Comparison of ENCODE assay signal across 24 cellular contexts in genomic region chr1:224264321-224264720, GRCh38.
"Had no signal": no experiment of that assay in that cellular context is flagged by ENCODE, and none has a peak within 500 bp of the region (broad histone marks: within the 10 kb centered on the region; RNA-seq: fewer than 3 reads in every experiment).

No MANE protein-coding gene starts in this region.

- H3K9ac ChIP-seq: neural progenitor cell had no signal

- H3K4me2 ChIP-seq: hepatocyte, neural progenitor cell had no signal

- H3K4me1 ChIP-seq: breast epithelium, colonic mucosa, gastrocnemius medialis, neural progenitor cell, right lobe of liver had no signal

- H3K27me3 ChIP-seq: breast epithelium, colonic mucosa, gastrocnemius medialis, hepatocyte, neural progenitor cell, right lobe of liver had no signal

- H2AFZ ChIP-seq: hepatocyte, neural progenitor cell had no signal

- DNase-seq: activated CD4-positive, alpha-beta T cell treated with anti-CD3 and anti-CD28 coated beads for 48 hours; activated CD4-positive, alpha-beta T cell treated with anti-CD3 and anti-CD28 coated beads, Interleukin-2, amount 50 U/mL, for 48 hours; activated CD8-positive, alpha-beta memory T cell treated with anti-CD3 and anti-CD28 coated beads for 24 hours; activated gamma-delta T cell treated with Interleukin-2 at 50 U/mL for 16 hours; activated naive CD4-positive, alpha-beta T cell treated with anti-CD3 and anti-CD28 coated beads, Interleukin-2, amount 50 U/mL, for 16 hours; activated T-cell treated with anti-CD3 and anti-CD28 coated beads, Interleukin-2, amount 50 U/mL, for 1 hour; amygdala; colonic mucosa; effector CD8-positive, alpha-beta T cell; gastrocnemius medialis; glutamatergic neuron; left cardiac atrium; mammary epithelial cell; naive thymus-derived CD4-positive, alpha-beta T cell; occipital lobe; right lobe of liver; stimulated activated CD4-positive, alpha-beta T cell treated with anti-CD3 and anti-CD28 coated beads, Interleukin-2, amount 100 ng/mL, for 48 hours; trophoblast cell had no signal

- H3K27ac ChIP-seq: breast epithelium, colonic mucosa, gastrocnemius medialis, hepatocyte, neural progenitor cell, right lobe of liver, thoracic aorta, VCaP had no signal

- H3K4me3 ChIP-seq: breast epithelium, colonic mucosa, gastrocnemius medialis, hepatocyte, neural progenitor cell, right lobe of liver, thoracic aorta had no signal

- H3K9me3 ChIP-seq: breast epithelium, colonic mucosa, gastrocnemius medialis, right lobe of liver, thoracic aorta had no signal

- ATAC-seq: activated CD4-positive, CD25-positive, alpha-beta regulatory T cell treated with anti-CD3 and anti-CD28 coated beads, Interleukin-2, amount 50 U/mL, for 24 hours; gastrocnemius medialis; left cardiac atrium; naive thymus-derived CD4-positive, alpha-beta T cell; right lobe of liver had no signal

- H3K36me3 ChIP-seq: breast epithelium, colonic mucosa, neural progenitor cell had no signal
